Comparison of ENCODE assay signal across 11 cellular contexts in the genomic region with DNA sequence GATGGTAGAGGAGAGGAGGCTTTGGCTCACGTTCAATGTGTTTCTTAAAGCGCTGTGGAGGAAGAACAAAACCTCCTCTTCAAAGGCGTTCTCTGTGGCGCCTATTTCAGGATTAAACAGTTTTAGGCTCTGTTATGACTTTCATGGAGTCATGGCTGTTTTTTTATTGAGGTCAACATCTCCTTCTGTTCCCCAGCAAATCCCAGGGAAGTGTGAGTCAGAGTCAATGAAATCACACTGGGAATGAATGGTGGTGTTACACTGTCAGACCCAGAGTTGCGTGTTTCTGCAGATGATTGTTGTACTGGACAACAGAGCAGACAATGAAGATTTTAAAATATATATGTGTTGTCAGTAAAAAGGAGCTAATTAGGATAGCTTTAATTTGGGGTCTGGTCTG.
DNase-seq lines count a peak whose midpoint lies in the region; ATAC-seq, FAIRE-seq and TF ChIP-seq lines count a peak whose summit lies in the region.
"Had no signal": no experiment of that assay in that cellular context is flagged by ENCODE, and none has a peak within 500 bp of the region (broad histone marks: within the 10 kb centered on the region; RNA-seq: fewer than 3 reads in every experiment).

No MANE protein-coding gene starts in this region.

- no peak for TF ChIP-seq CTCF in bronchial epithelial cell (IDR thresholded peaks at IDR 0.05; ENCODE audit: insufficient read depth, low read length, severe bottlenecking)
- no peak for TF ChIP-seq CTCF in suprapubic skin (IDR thresholded peaks at IDR 0.05)

- no peaks in the 10 kb centered on the region for H3K27me3 ChIP-seq in bronchial epithelial cell (ENCODE audit: control insufficient read depth, insufficient read depth, low read length)
- H3K27me3 ChIP-seq in suprapubic skin, result no peaks in the 10 kb centered on the region
- H3K27me3 ChIP-seq: uterus had no signal

- no peak for TF ChIP-seq EP300 in suprapubic skin (IDR thresholded peaks at IDR 0.05)

- H3K27ac ChIP-seq in suprapubic skin, result peak overlapping the region; percentile 7
- H3K27ac ChIP-seq: uterus had no signal

- H3K36me3 ChIP-seq in bronchial epithelial cell (ENCODE audit: control insufficient read depth, insufficient read depth, low read length) (no peaks in the 10 kb centered on the region), suprapubic skin (no peaks in the 10 kb centered on the region)
- H3K36me3 ChIP-seq: uterus had no signal

- H3K9me3 ChIP-seq in suprapubic skin, result no peaks in the 10 kb centered on the region
- H3K9me3 ChIP-seq: uterus had no signal

- H3K4me3 ChIP-seq in bronchial epithelial cell (ENCODE audit: low read depth, low read length) (no peak overlapping the region), suprapubic skin (no peak overlapping the region)
- H3K4me3 ChIP-seq: uterus had no signal

- DNase-seq in HS-5 (ENCODE audit: low read depth), result peak; percentile 71
- DNase-seq in bronchial epithelial cell (ENCODE audit: low read depth), result peak; percentile 77
- DNase-seq in inferior parietal cortex (ENCODE audit: extremely low spot score), result peak; percentile 38
- DNase-seq in suprapubic skin (ENCODE audit: low spot score in 2 of 2), result no peak
- DNase-seq in stimulated activated naive CD4-positive, alpha-beta T cell treated with Interleukin-2 at 50 U/mL for 16 hours (lab: John Stamatoyannopoulos, UW), result no peak
- no peak for DNase-seq in NK-92 (lab: John Stamatoyannopoulos, UW; ENCODE audit: unreplicated experiment)
- DNase-seq: activated CD4-positive, alpha-beta T cell treated with anti-CD3 and anti-CD28 coated beads for 36 hours; kidney; NCI-H82; uterus had no signal

- WGBS in suprapubic skin, result 76% methylated on average over 5 of the region's 5 CpGs

- no peak for TF ChIP-seq POLR2A in suprapubic skin (IDR thresholded peaks at IDR 0.05)

- no peak for ATAC-seq in GM18517 (IDR thresholded peaks at IDR 0.05; ENCODE audit: unreplicated experiment)
- ATAC-seq: activated CD4-positive, alpha-beta T cell treated with anti-CD3 and anti-CD28 coated beads for 36 hours had no signal

- H3K4me1 ChIP-seq in suprapubic skin, result peaks cover 16% of the 10 kb centered on the region
- H3K4me1 ChIP-seq: uterus had no signal

- no peak for FAIRE-seq in bronchial epithelial cell (lab: Jason Lieb, UNC)
- FAIRE-seq: kidney had no signal

Comparison
In these comparisons a context has a peak if more than half of its experiments do, and no peak if none do; other contexts are left out.
1. DNase-seq: peak in HS-5 (single experiment), bronchial epithelial cell (single experiment) and inferior parietal cortex (single experiment); none in suprapubic skin (0 of 2), stimulated activated naive CD4-positive, alpha-beta T cell treated with Interleukin-2 at 50 U/mL for 16 hours (single experiment) and NK-92 (single experiment).